Comparison of ENCODE assay signal across 1 cellular context in the genomic region with DNA sequence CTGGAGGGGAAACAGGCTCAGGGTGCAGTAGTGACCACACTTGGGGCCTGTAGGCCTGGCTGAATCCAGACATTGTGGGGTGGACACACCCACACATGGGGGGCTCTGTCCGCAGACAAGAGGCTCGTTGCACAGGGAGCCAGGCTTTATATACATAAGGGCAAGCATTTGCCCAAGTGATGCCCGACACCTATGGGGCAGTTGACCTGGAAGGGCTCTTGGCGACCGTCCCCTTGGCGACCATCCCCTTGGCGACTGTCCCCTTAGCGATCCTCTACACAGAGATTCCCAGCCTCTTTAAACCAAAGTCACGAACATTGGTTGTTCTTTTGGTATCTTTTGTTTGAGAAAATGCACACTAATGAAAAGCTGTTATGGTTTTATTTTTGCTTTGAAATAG.
TF ChIP-seq lines count a peak whose summit lies in the region.

No MANE protein-coding gene starts in this region.

TF ChIP-seq in SK-N-SH treated with all-trans-retinoic acid at 6 μM for 48 hours, 23 proteins besides CTCF, POLR2A, EP300 and RAD21 (continued from another document):
- TF ChIP-seq ZFP3 (CRISPR knock-in tag; IDR thresholded peaks at IDR 0.05) (no peak), PPARA (CRISPR knock-in tag; IDR thresholded peaks at IDR 0.05; ENCODE audit: borderline replicate concordance) (no peak), ZNF8 (CRISPR knock-in tag; IDR thresholded peaks at IDR 0.05) (no peak), TOX (CRISPR knock-in tag; IDR thresholded peaks at IDR 0.05; ENCODE audit: borderline replicate concordance) (no peak), OSR1 (CRISPR knock-in tag; IDR thresholded peaks at IDR 0.05) (no peak), ZNF70 (CRISPR knock-in tag; IDR thresholded peaks at IDR 0.05) (no peak), RARB (CRISPR knock-in tag; IDR thresholded peaks at IDR 0.05) (no peak), ESRRG (CRISPR knock-in tag; IDR thresholded peaks at IDR 0.05) (no peak), GLIS3 (CRISPR knock-in tag; IDR thresholded peaks at IDR 0.05) (no peak), ZFP30 (CRISPR knock-in tag; IDR thresholded peaks at IDR 0.05) (no peak), ZNF565 (CRISPR knock-in tag; conservative IDR thresholded peaks at IDR 0.05; ENCODE audit: low read depth) (no peak), ARNTL (CRISPR knock-in tag; IDR thresholded peaks at IDR 0.05; ENCODE audit: borderline replicate concordance, low read depth) (no peak)
- TF ChIP-seq, protein P1, sequence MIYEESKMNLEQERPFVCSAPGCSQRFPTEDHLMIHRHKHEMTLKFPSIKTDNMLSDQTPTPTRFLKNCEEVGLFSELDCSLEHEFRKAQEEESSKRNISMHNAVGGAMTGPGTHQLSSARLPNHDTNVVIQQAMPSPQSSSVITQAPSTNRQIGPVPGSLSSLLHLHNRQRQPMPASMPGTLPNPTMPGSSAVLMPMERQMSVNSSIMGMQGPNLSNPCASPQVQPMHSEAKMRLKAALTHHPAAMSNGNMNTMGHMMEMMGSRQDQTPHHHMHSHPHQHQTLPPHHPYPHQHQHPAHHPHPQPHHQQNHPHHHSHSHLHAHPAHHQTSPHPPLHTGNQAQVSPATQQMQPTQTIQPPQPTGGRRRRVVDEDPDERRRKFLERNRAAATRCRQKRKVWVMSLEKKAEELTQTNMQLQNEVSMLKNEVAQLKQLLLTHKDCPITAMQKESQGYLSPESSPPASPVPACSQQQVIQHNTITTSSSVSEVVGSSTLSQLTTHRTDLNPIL (CRISPR knock-in tag; IDR thresholded peaks at IDR 0.05; ENCODE audit: low read depth) = no peak
